Comparison of ENCODE assay signal across 12 cellular contexts in genomic region chr7:26195867-26196266, GRCh38. TPM values are rescaled to one million over a fixed set of nuclear protein-coding genes. Genes with fewer than 3 reads are reported as not detected.
DNase-seq lines count a peak whose midpoint lies in the region; ATAC-seq and TF ChIP-seq lines count a peak whose summit lies in the region.
"Had no signal": no experiment of that assay in that cellular context is flagged by ENCODE, and none has a peak within 500 bp of the region (broad histone marks: within the 10 kb centered on the region; RNA-seq: fewer than 3 reads in every experiment).

No MANE protein-coding gene starts in this region.

- no peak for DNase-seq in activated T-cell treated with anti-CD3 and anti-CD28 coated beads, Interleukin-2, amount 50 U/mL, for 24 hours
- DNase-seq in activated T-cell treated with anti-CD3 and anti-CD28 coated beads, Interleukin-2, amount 50 U/mL, for 1 hour, result no peak
- DNase-seq in T-helper 17 cell, result no peak
- no peak for DNase-seq in fibroblast of mammary gland (ENCODE audit: low read depth)
- no peak for DNase-seq in posterior cingulate gyrus
- DNase-seq in SKM-1 (lab: John Stamatoyannopoulos, UW; ENCODE audit: unreplicated experiment), result no peak
- DNase-seq: kidney glomerular epithelial cell; NCI-H526 treated with DMSO at 0.1 percent for 48 hours; stimulated activated CD4-positive, alpha-beta T cell treated with anti-CD3 and anti-CD28 coated beads, Interleukin-12 subunit alpha, Interleukin-12 subunit beta, amount 100 ng/mL, for 4 hours had no signal

- no peaks in the 10 kb centered on the region for H3K27me3 Mint-ChIP-seq in activated T-cell treated with anti-CD3 and anti-CD28 coated beads, Interleukin-2, amount 50 U/mL, for 24 hours
- peaks cover 4% of the 10 kb centered on the region for H3K27me3 Mint-ChIP-seq in T-helper 17 cell
- no peaks in the 10 kb centered on the region for H3K27me3 Mint-ChIP-seq in stimulated activated memory B cell treated with anti-CD40 and anti-IgM and Interleukin-4, amounts not matched to agents 10 μg/mL and 1 μg/mL and 100 μg/mL, for 72 hours

- peak overlapping the region; percentile 96 for H3K27ac Mint-ChIP-seq in activated T-cell treated with anti-CD3 and anti-CD28 coated beads, Interleukin-2, amount 50 U/mL, for 24 hours
- peak overlapping the region; percentile 99 for H3K27ac Mint-ChIP-seq in T-helper 17 cell
- peak overlapping the region; percentile 100 for H3K27ac Mint-ChIP-seq in stimulated activated memory B cell treated with anti-CD40 and anti-IgM and Interleukin-4, amounts not matched to agents 10 μg/mL and 1 μg/mL and 100 μg/mL, for 72 hours

- peak overlapping the region; percentile 100 for H3K4me3 Mint-ChIP-seq in activated T-cell treated with anti-CD3 and anti-CD28 coated beads, Interleukin-2, amount 50 U/mL, for 24 hours
- peak overlapping the region; percentile 84 for H3K4me3 Mint-ChIP-seq in T-helper 17 cell
- peak overlapping the region; percentile 73 for H3K4me3 Mint-ChIP-seq in stimulated activated memory B cell treated with anti-CD40 and anti-IgM and Interleukin-4, amounts not matched to agents 10 μg/mL and 1 μg/mL and 100 μg/mL, for 72 hours

- H3K9me3 Mint-ChIP-seq in activated T-cell treated with anti-CD3 and anti-CD28 coated beads, Interleukin-2, amount 50 U/mL, for 24 hours, result no peaks in the 10 kb centered on the region
- H3K9me3 Mint-ChIP-seq in stimulated activated memory B cell treated with anti-CD40 and anti-IgM and Interleukin-4, amounts not matched to agents 10 μg/mL and 1 μg/mL and 100 μg/mL, for 72 hours, result no peaks in the 10 kb centered on the region

- peak overlapping the region; percentile 2 for H3K4me3 ChIP-seq in fibroblast of mammary gland (ENCODE audit: control insufficient read depth, low read depth, low read length)
- H3K4me3 ChIP-seq: HAP-1 had no signal

- H3K9me3 ChIP-seq in T-helper 17 cell (ENCODE audit: control insufficient read depth, low read length, poor library complexity, severe bottlenecking), result no peaks in the 10 kb centered on the region
- H3K9me3 ChIP-seq: HAP-1 had no signal

- intact Hi-C loops in posterior cingulate gyrus (cut with DNase I), result loop anchor here (5.0 kb wide), 1 partner anchor 44 kb away; the partner anchor contains the start of gene NFE2L3

- H3K36me3 Mint-ChIP-seq in activated T-cell treated with anti-CD3 and anti-CD28 coated beads, Interleukin-2, amount 50 U/mL, for 24 hours (ENCODE audit: low read depth), result peaks cover 97% of the 10 kb centered on the region
- peaks cover 26% of the 10 kb centered on the region for H3K36me3 Mint-ChIP-seq in T-helper 17 cell (ENCODE audit: low read depth)
- peaks cover 91% of the 10 kb centered on the region for H3K36me3 Mint-ChIP-seq in stimulated activated memory B cell treated with anti-CD40 and anti-IgM and Interleukin-4, amounts not matched to agents 10 μg/mL and 1 μg/mL and 100 μg/mL, for 72 hours

- no peak for TF ChIP-seq CTCF in fibroblast of mammary gland (conservative IDR thresholded peaks at IDR 0.05; ENCODE audit: control insufficient read depth, insufficient read depth, low read depth, low read length)

- ATAC-seq in T-helper 17 cell (no peak), HG02885 (IDR thresholded peaks at IDR 0.05; ENCODE audit: poor library complexity, unreplicated experiment) (no peak)
- no peak for ATAC-seq in stimulated activated memory B cell treated with anti-CD40 and anti-IgM and Interleukin-4, amounts not matched to agents 10 μg/mL and 1 μg/mL and 100 μg/mL, for 72 hours

- peaks cover 63% of the 10 kb centered on the region for H3K4me1 Mint-ChIP-seq in activated T-cell treated with anti-CD3 and anti-CD28 coated beads, Interleukin-2, amount 50 U/mL, for 24 hours (ENCODE audit: low read depth)
- peaks cover 66% of the 10 kb centered on the region for H3K4me1 Mint-ChIP-seq in T-helper 17 cell
- peaks cover 56% of the 10 kb centered on the region for H3K4me1 Mint-ChIP-seq in stimulated activated memory B cell treated with anti-CD40 and anti-IgM and Interleukin-4, amounts not matched to agents 10 μg/mL and 1 μg/mL and 100 μg/mL, for 72 hours

RNA-seq across cellular contexts. Expression of gene HNRNPA2B1, which starts 4.7 kb away (rescaled TPM):
- 100 to 1,000 TPM; 392 to 399 TPM for total RNA-seq in T-helper 17 cell

RNA-seq across cellular contexts. Expression of gene CBX3, which starts 5.7 kb away (rescaled TPM):
- total RNA-seq in T-helper 17 cell, result 100 to 1,000 TPM in 1 of 2 donors, 10 to 100 TPM in 1; 98.3 to 102 TPM

RNA-seq across cellular contexts. Expression of gene NFE2L3, which starts 43.9 kb away (rescaled TPM):
- 1 to 10 TPM; 3.9 to 4.3 TPM for total RNA-seq in T-helper 17 cell
